In genomic region chr9:121935744-121936143, GRCh38 we compare ENCODE assay signal across 22 cellular contexts.
"Had no signal": no experiment of that assay in that cellular context is flagged by ENCODE, and none has a peak within 500 bp of the region (broad histone marks: within the 10 kb centered on the region; RNA-seq: fewer than 3 reads in every experiment).

No MANE protein-coding gene starts in this region.

- H3K4me1 ChIP-seq: adrenal gland, breast epithelium, esophagus squamous epithelium, heart right ventricle, lower lobe of right lung, tibial artery, uterus had no signal

- H3K36me3 ChIP-seq: adrenal gland, breast epithelium, esophagus squamous epithelium, lower lobe of right lung, uterus had no signal

- H3K4me1 Mint-ChIP-seq: activated naive CD4-positive, alpha-beta T cell treated with anti-CD3 and anti-CD28 coated beads, Interleukin-2, amount 50 U/mL, for 24 hours had no signal

- FAIRE-seq: astrocyte had no signal

- H3K27ac Mint-ChIP-seq: activated naive CD4-positive, alpha-beta T cell treated with anti-CD3 and anti-CD28 coated beads, Interleukin-2, amount 50 U/mL, for 24 hours; natural killer cell treated with Interleukin-12 subunit alpha and Interleukin-12 subunit beta and Interleukin-15 and Interleukin-18, amount 100 ng/mL, for 72 hours had no signal

- H3K9me3 Mint-ChIP-seq: activated naive CD4-positive, alpha-beta T cell treated with anti-CD3 and anti-CD28 coated beads, Interleukin-2, amount 50 U/mL, for 24 hours; natural killer cell treated with Interleukin-12 subunit alpha and Interleukin-12 subunit beta and Interleukin-15 and Interleukin-18, amount 100 ng/mL, for 72 hours had no signal

- H3K36me3 Mint-ChIP-seq: activated naive CD4-positive, alpha-beta T cell treated with anti-CD3 and anti-CD28 coated beads, Interleukin-2, amount 50 U/mL, for 24 hours; natural killer cell treated with Interleukin-12 subunit alpha and Interleukin-12 subunit beta and Interleukin-15 and Interleukin-18, amount 100 ng/mL, for 72 hours had no signal

- DNase-seq: activated CD4-positive, CD25-positive, alpha-beta regulatory T cell treated with anti-CD3 and anti-CD28 coated beads, Interleukin-2, amount 50 U/mL, for 72 hours; activated CD8-positive, alpha-beta memory T cell treated with anti-CD3 and anti-CD28 coated beads for 24 hours; activated CD8-positive, alpha-beta memory T cell treated with anti-CD3 and anti-CD28 coated beads, Interleukin-2, amount 50 U/mL, for 48 hours; activated gamma-delta T cell; adrenal gland; cerebellar nuclear complex; effector CD8-positive, alpha-beta T cell; esophagus squamous epithelium; heart right ventricle; left cardiac atrium; lower lobe of right lung; nucleus accumbens; retina; stimulated activated naive CD4-positive, alpha-beta T cell; T-helper 1 cell; T1000; tibial artery; uterus had no signal

- ATAC-seq: heart right ventricle, left cardiac atrium had no signal

- H3K27me3 ChIP-seq: adrenal gland, breast epithelium, esophagus squamous epithelium, heart right ventricle, tibial artery, uterus had no signal

- H3K27me3 Mint-ChIP-seq: activated naive CD4-positive, alpha-beta T cell treated with anti-CD3 and anti-CD28 coated beads, Interleukin-2, amount 50 U/mL, for 24 hours; natural killer cell treated with Interleukin-12 subunit alpha and Interleukin-12 subunit beta and Interleukin-15 and Interleukin-18, amount 100 ng/mL, for 72 hours had no signal

- H3K4me3 ChIP-seq: adrenal gland, breast epithelium, esophagus squamous epithelium, heart right ventricle, lower lobe of right lung, tibial artery, uterus had no signal

- H3K27ac ChIP-seq: adrenal gland, breast epithelium, esophagus squamous epithelium, heart right ventricle, lower lobe of right lung, tibial artery, uterus had no signal

- H3K9me3 ChIP-seq: adrenal gland, breast epithelium, esophagus squamous epithelium, heart right ventricle, lower lobe of right lung, tibial artery, uterus had no signal

- H3K4me3 Mint-ChIP-seq: activated naive CD4-positive, alpha-beta T cell treated with anti-CD3 and anti-CD28 coated beads, Interleukin-2, amount 50 U/mL, for 24 hours; natural killer cell treated with Interleukin-12 subunit alpha and Interleukin-12 subunit beta and Interleukin-15 and Interleukin-18, amount 100 ng/mL, for 72 hours had no signal
